7 cellular contexts compared by ENCODE assay signal in the genomic region with DNA sequence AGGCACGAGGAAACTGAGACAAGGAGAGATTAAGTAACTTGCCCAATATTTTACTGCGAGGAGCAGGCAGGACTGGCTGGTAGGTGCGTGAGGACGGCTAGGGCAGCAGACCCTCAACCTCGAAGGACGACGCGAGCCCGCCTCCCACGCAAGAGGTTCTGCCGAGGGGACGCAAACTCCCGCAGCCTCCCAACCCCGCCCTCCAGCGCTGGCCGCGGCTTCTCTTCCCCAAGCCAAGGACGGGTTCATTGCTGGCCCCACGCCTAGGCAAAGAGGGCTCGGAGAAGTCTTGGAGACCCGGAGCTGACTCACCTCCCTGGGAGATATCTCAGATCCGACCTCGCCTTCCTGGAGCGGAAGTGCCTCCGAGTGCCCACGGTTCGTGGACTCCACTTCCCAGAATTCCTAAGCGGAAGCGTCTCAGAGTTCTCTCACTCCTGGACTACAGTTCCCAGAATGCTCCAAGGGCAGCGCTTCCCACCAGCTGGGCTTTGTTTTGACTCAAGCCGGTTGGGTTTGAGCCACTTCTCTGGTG.
DNase-seq lines count a peak whose midpoint lies in the region; ATAC-seq lines count a peak whose summit lies in the region.

A gene (minus strand): TSS at position 367 of the 535 bp plus-strand sequence. CDS start 1,621 bp downstream, outside the sequence.

- DNase-seq in NCI-H2081 treated with DMSO at 0.1 percent for 48 hours (lab: John Stamatoyannopoulos, UW) = peak; percentile 75
- peak; percentile 85 for DNase-seq in UCSD-AML1 (lab: John Stamatoyannopoulos, UW; ENCODE audit: unreplicated experiment)
- peak; percentile 81 to 91 for DNase-seq in T47D (ENCODE audit: low read depth in 1 of 2, low spot score in 1 of 2)
- DNase-seq in skeletal muscle cell (ENCODE audit: low read depth) = peak; percentile 93

- no peaks in the 10 kb centered on the region for H3K36me3 ChIP-seq in iPS-15b (ENCODE audit: control insufficient read depth, insufficient read depth, low read length)

- H3K4me3 ChIP-seq in iPS-15b (ENCODE audit: low read depth, low read length) (peak within 1 kb of the TSS; percentile 91), skeletal muscle cell (ENCODE audit: low read depth, low read length) (peak within 1 kb of the TSS; percentile 72)

- H3K9ac ChIP-seq in iPS-15b (ENCODE audit: low read depth, low read length) = peak within 1 kb of the TSS; percentile 61

- in situ Hi-C loops in T47D (cut with HindIII; ENCODE audit: low pct_unique_long_range_greater_than_20kb, low sequenced_read_pairs) = no loop called here

- H3K9me3 ChIP-seq in iPS-15b (ENCODE audit: control insufficient read depth, insufficient read depth, low read length) = no peaks in the 10 kb centered on the region

- peaks cover 3% of the 10 kb centered on the region for H3K4me1 ChIP-seq in iPS-15b (ENCODE audit: control insufficient read depth, insufficient read depth, low read length)

- peak; percentile 91 for ATAC-seq in GM18511 (IDR thresholded peaks at IDR 0.05; ENCODE audit: unreplicated experiment)
- peak; percentile 86 for ATAC-seq in HG02981 (IDR thresholded peaks at IDR 0.05; ENCODE audit: unreplicated experiment)

- no peaks in the 10 kb centered on the region for H3K27me3 ChIP-seq in iPS-15b (ENCODE audit: control insufficient read depth, insufficient read depth, low read length)

Comparison
In these comparisons a context has a peak if more than half of its experiments do, and no peak if none do; other contexts are left out.
1. Peak in every context shown above with its lines: DNase-seq, ATAC-seq and H3K4me3 ChIP-seq.